In genomic region chr11:20612416-20612815, GRCh38 we compare ENCODE assay signal across 1 cellular context.
TF ChIP-seq lines count a peak whose summit lies in the region.

No MANE protein-coding gene starts in this region.

TF ChIP-seq in HepG2, 621 proteins besides CTCF, POLR2A, EP300 and RAD21:
- TF ChIP-seq EEA1 (CRISPR knock-in tag; IDR thresholded peaks at IDR 0.05; ENCODE audit: borderline replicate concordance) (no peak), SETDB1 (CRISPR knock-in tag; IDR thresholded peaks at IDR 0.05; ENCODE audit: borderline replicate concordance) (no peak), ZNF496 (CRISPR knock-in tag; IDR thresholded peaks at IDR 0.05; ENCODE audit: insufficient replicate concordance) (no peak), CBX5 (CRISPR knock-in tag; IDR thresholded peaks at IDR 0.05; ENCODE audit: borderline replicate concordance) (no peak), SPEN (CRISPR knock-in tag; IDR thresholded peaks at IDR 0.05; ENCODE audit: low read depth) (no peak)
- TF ChIP-seq, protein P1, sequence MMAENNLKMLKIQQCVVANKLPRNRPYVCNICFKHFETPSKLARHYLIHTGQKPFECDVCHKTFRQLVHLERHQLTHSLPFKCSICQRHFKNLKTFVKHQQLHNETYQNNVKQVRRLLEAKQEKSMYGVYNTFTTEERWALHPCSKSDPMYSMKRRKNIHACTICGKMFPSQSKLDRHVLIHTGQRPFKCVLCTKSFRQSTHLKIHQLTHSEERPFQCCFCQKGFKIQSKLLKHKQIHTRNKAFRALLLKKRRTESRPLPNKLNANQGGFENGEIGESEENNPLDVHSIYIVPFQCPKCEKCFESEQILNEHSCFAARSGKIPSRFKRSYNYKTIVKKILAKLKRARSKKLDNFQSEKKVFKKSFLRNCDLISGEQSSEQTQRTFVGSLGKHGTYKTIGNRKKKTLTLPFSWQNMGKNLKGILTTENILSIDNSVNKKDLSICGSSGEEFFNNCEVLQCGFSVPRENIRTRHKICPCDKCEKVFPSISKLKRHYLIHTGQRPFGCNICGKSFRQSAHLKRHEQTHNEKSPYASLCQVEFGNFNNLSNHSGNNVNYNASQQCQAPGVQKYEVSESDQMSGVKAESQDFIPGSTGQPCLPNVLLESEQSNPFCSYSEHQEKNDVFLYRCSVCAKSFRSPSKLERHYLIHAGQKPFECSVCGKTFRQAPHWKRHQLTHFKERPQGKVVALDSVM (CRISPR knock-in tag; IDR thresholded peaks at IDR 0.05), result 0 out of 2 replicates have a peak, but pooled peaks have one; percentile 19
- TF ChIP-seq, protein P2, sequence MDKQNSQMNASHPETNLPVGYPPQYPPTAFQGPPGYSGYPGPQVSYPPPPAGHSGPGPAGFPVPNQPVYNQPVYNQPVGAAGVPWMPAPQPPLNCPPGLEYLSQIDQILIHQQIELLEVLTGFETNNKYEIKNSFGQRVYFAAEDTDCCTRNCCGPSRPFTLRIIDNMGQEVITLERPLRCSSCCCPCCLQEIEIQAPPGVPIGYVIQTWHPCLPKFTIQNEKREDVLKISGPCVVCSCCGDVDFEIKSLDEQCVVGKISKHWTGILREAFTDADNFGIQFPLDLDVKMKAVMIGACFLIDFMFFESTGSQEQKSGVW (CRISPR knock-in tag; IDR thresholded peaks at IDR 0.05; ENCODE audit: borderline replicate concordance), result no peak
